Comparison of ENCODE assay signal across 18 cellular contexts in the genomic region with DNA sequence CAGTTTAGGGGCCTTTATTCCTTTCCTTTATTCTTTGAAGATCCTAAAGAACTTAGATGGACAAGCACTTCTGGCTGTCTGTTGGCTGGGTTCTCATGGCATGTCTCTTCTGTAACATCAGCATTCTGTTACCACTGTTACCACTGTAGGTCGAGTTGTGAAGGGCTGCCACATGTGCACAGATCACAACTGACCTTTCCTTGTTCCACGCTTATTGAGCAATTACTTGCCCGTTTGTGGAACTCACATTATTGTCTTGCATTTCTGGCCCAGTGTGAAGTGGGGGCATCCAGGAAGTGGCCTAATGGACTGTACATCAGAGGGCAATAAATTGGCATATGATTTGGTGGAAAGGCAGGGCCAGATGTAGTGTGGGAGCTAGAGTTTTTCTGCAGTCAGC. TPM values are rescaled to one million over a fixed set of nuclear protein-coding genes. Genes with fewer than 3 reads are reported as not detected.
DNase-seq lines count a peak whose midpoint lies in the region; ATAC-seq lines count a peak whose summit lies in the region.
"Had no signal": no experiment of that assay in that cellular context is flagged by ENCODE, and none has a peak within 500 bp of the region (broad histone marks: within the 10 kb centered on the region; RNA-seq: fewer than 3 reads in every experiment).

No MANE protein-coding gene starts in this region.

- no peak overlapping the region for H3K9ac ChIP-seq in subcutaneous abdominal adipose tissue (ENCODE audit: low read length in 5 of 5)

- no peaks in the 10 kb centered on the region for H3K27me3 Mint-ChIP-seq in activated T-helper 2 cell treated with anti-CD3 and anti-CD28 coated beads, Interferon-gamma antibody, Interleukin-2, Interleukin-4, amounts not matched to agents 10 μg/mL and 5 μg/mL and 100 μg/mL, durations not matched to agents 14 hours and 24 hours and 36 hours (ENCODE audit: low read depth)
- H3K27me3 Mint-ChIP-seq in memory B cell: no peaks in the 10 kb centered on the region
- H3K27me3 Mint-ChIP-seq: activated CD4-positive, alpha-beta T cell treated with anti-CD3 and anti-CD28 coated beads, Interleukin-2, amount 10 ng/mL, durations not matched to agents 7 days and 5 days; stimulated activated memory B cell treated with anti-CD40 and anti-IgM and Interleukin-4, amounts not matched to agents 10 μg/mL and 1 μg/mL and 100 μg/mL, for 72 hours had no signal

- H3K4me1 ChIP-seq in subcutaneous abdominal adipose tissue (ENCODE audit: control insufficient read depth in 5 of 5, insufficient read depth in 5 of 5, low read length in 5 of 5): peaks cover 6 to 24% (median 20%) of the 10 kb centered on the region in 5 donors

- H3K4me3 Mint-ChIP-seq in activated T-helper 2 cell treated with anti-CD3 and anti-CD28 coated beads, Interferon-gamma antibody, Interleukin-2, Interleukin-4, amounts not matched to agents 10 μg/mL and 5 μg/mL and 100 μg/mL, durations not matched to agents 14 hours and 24 hours and 36 hours (ENCODE audit: low read depth): no peak overlapping the region
- H3K4me3 Mint-ChIP-seq in memory B cell: no peak overlapping the region
- H3K4me3 Mint-ChIP-seq: activated CD4-positive, alpha-beta T cell treated with anti-CD3 and anti-CD28 coated beads, Interleukin-2, amount 10 ng/mL, durations not matched to agents 7 days and 5 days; stimulated activated memory B cell treated with anti-CD40 and anti-IgM and Interleukin-4, amounts not matched to agents 10 μg/mL and 1 μg/mL and 100 μg/mL, for 72 hours had no signal

- no peaks in the 10 kb centered on the region for H3K27me3 ChIP-seq in subcutaneous abdominal adipose tissue (ENCODE audit: control insufficient read depth in 5 of 5, insufficient read depth in 4 of 5, low read length in 5 of 5)
- H3K27me3 ChIP-seq: Peyer's patch had no signal

- ATAC-seq in Right ventricle myocardium superior (ENCODE audit: poor library complexity) (peak; percentile 39), left cardiac atrium (no peak), memory B cell (ENCODE audit: low read depth) (no peak), sciatic nerve (no peak)
- ATAC-seq: stimulated activated memory B cell treated with anti-CD40 and anti-IgM and Interleukin-4, amounts not matched to agents 10 μg/mL and 1 μg/mL and 100 μg/mL, for 72 hours had no signal

- H3K4me1 Mint-ChIP-seq in activated T-helper 2 cell treated with anti-CD3 and anti-CD28 coated beads, Interferon-gamma antibody, Interleukin-2, Interleukin-4, amounts not matched to agents 10 μg/mL and 5 μg/mL and 100 μg/mL, durations not matched to agents 14 hours and 24 hours and 36 hours (ENCODE audit: low read depth): peaks cover 33% of the 10 kb centered on the region
- peaks cover 8% of the 10 kb centered on the region for H3K4me1 Mint-ChIP-seq in memory B cell

- H3K4me3 ChIP-seq in subcutaneous abdominal adipose tissue (ENCODE audit: low read depth in 1 of 5, low read length in 5 of 5): no peak overlapping the region
- H3K4me3 ChIP-seq: Peyer's patch had no signal

- no peaks in the 10 kb centered on the region for H3K9me3 ChIP-seq in subcutaneous abdominal adipose tissue (ENCODE audit: control insufficient read depth in 5 of 5, low read length in 5 of 5)
- H3K9me3 ChIP-seq: Peyer's patch had no signal

- peak overlapping the region; percentile 66 for H3K27ac ChIP-seq in subcutaneous abdominal adipose tissue (ENCODE audit: low read depth, low read length)

- intact Hi-C loops in Right ventricle myocardium superior (cut with DNase I) (no loop called here), left cardiac atrium (cut with DNase I) (no loop called here), sciatic nerve (cut with DNase I) (no loop called here)
- intact Hi-C loops in activated T-helper 2 cell treated with anti-CD3 and anti-CD28 coated beads, Interferon-gamma antibody, Interleukin-2, Interleukin-4, amounts not matched to agents 10 μg/mL and 5 μg/mL and 100 μg/mL, durations not matched to agents 14 hours and 24 hours and 36 hours (cut with micrococcal nuclease): loop anchor here (5.0 kb wide), 1 partner anchor 33 kb away; no protein-coding TSS in a partner anchor

- peak overlapping the region; percentile 78 for H3K27ac Mint-ChIP-seq in activated T-helper 2 cell treated with anti-CD3 and anti-CD28 coated beads, Interferon-gamma antibody, Interleukin-2, Interleukin-4, amounts not matched to agents 10 μg/mL and 5 μg/mL and 100 μg/mL, durations not matched to agents 14 hours and 24 hours and 36 hours
- peak overlapping the region; percentile 6 for H3K27ac Mint-ChIP-seq in memory B cell
- H3K27ac Mint-ChIP-seq: stimulated activated memory B cell treated with anti-CD40 and anti-IgM and Interleukin-4, amounts not matched to agents 10 μg/mL and 1 μg/mL and 100 μg/mL, for 72 hours had no signal

- DNase-seq in Right ventricle myocardium superior (no peak), left cardiac atrium (no peak), memory B cell (ENCODE audit: low spot score in 2 of 2) (no peak), NCI-H748 (lab: John Stamatoyannopoulos, UW; ENCODE audit: unreplicated experiment) (no peak), hypothalamus (lab: John Stamatoyannopoulos, UW) (no peak), sciatic nerve (ENCODE audit: low spot score) (no peak)
- no peak for DNase-seq in activated T-helper 2 cell treated with anti-CD3 and anti-CD28 coated beads, Interferon-gamma antibody, Interleukin-2, Interleukin-4, amounts not matched to agents 10 μg/mL and 5 μg/mL and 100 μg/mL, durations not matched to agents 14 hours and 24 hours and 36 hours (ENCODE audit: low spot score)
- DNase-seq: activated CD4-positive, alpha-beta T cell treated with anti-CD3 and anti-CD28 coated beads, Interleukin-2, amount 10 ng/mL, durations not matched to agents 7 days and 5 days; activated naive CD4-positive, alpha-beta T cell treated with Interleukin-2 at 50 U/mL for 16 hours; mammary epithelial cell; NCI-H1436; NCI-H510A treated with DMSO at 0.1 percent for 48 hours; Peyer's patch; stimulated activated CD4-positive, alpha-beta T cell treated with anti-CD3 and anti-CD28 coated beads, Interleukin-4, amount 100 ng/mL, for 1 hour; T-helper 9 cell had no signal

- H3K36me3 ChIP-seq in subcutaneous abdominal adipose tissue (ENCODE audit: control insufficient read depth in 5 of 5, insufficient read depth in 5 of 5, low read length in 5 of 5): peaks cover 0 to 3% (median 0%) of the 10 kb centered on the region in 5 donors

- H3K36me3 Mint-ChIP-seq in activated T-helper 2 cell treated with anti-CD3 and anti-CD28 coated beads, Interferon-gamma antibody, Interleukin-2, Interleukin-4, amounts not matched to agents 10 μg/mL and 5 μg/mL and 100 μg/mL, durations not matched to agents 14 hours and 24 hours and 36 hours (ENCODE audit: low read depth): peaks cover 31% of the 10 kb centered on the region
- H3K36me3 Mint-ChIP-seq in memory B cell: peaks cover 17% of the 10 kb centered on the region

- H3K9me3 Mint-ChIP-seq in activated T-helper 2 cell treated with anti-CD3 and anti-CD28 coated beads, Interferon-gamma antibody, Interleukin-2, Interleukin-4, amounts not matched to agents 10 μg/mL and 5 μg/mL and 100 μg/mL, durations not matched to agents 14 hours and 24 hours and 36 hours: no peaks in the 10 kb centered on the region
- no peaks in the 10 kb centered on the region for H3K9me3 Mint-ChIP-seq in memory B cell
- H3K9me3 Mint-ChIP-seq: activated CD4-positive, alpha-beta T cell treated with anti-CD3 and anti-CD28 coated beads, Interleukin-2, amount 10 ng/mL, durations not matched to agents 7 days and 5 days; stimulated activated memory B cell treated with anti-CD40 and anti-IgM and Interleukin-4, amounts not matched to agents 10 μg/mL and 1 μg/mL and 100 μg/mL, for 72 hours had no signal

RNA-seq across cellular contexts. Expression of a gene that starts 23.7 kb away (rescaled TPM):
- 41.4 TPM for total RNA-seq in Right ventricle myocardium superior
- 10 to 100 TPM; 27.6 to 32.4 TPM for total RNA-seq in left cardiac atrium
- 47.9 and 49.2 TPM in 2 replicates for total RNA-seq in activated T-helper 2 cell treated with anti-CD3 and anti-CD28 coated beads, Interferon-gamma antibody, Interleukin-2, Interleukin-4, amounts not matched to agents 10 μg/mL and 5 μg/mL and 100 μg/mL, durations not matched to agents 14 hours and 24 hours and 36 hours
- total RNA-seq in sciatic nerve: 39.5 TPM

RNA-seq across cellular contexts. Expression of a gene that starts 27.7 kb away (rescaled TPM):
- 3.4 TPM for total RNA-seq in Right ventricle myocardium superior
- not detected for total RNA-seq in left cardiac atrium
- 0.30 and 0.46 TPM in 2 replicates for total RNA-seq in activated T-helper 2 cell treated with anti-CD3 and anti-CD28 coated beads, Interferon-gamma antibody, Interleukin-2, Interleukin-4, amounts not matched to agents 10 μg/mL and 5 μg/mL and 100 μg/mL, durations not matched to agents 14 hours and 24 hours and 36 hours
- total RNA-seq in sciatic nerve: not detected
- total RNA-seq: activated CD4-positive, alpha-beta T cell treated with anti-CD3 and anti-CD28 coated beads, Interleukin-2, amount 10 ng/mL, durations not matched to agents 7 days and 5 days; mammary epithelial cell; Peyer's patch; posterior vena cava had no signal

RNA-seq across cellular contexts. Expression of a gene that starts 42.9 kb away (rescaled TPM):
- total RNA-seq in Right ventricle myocardium superior (0.22 TPM), left cardiac atrium (1 to 10 TPM in 1 of 2 donors, not detected in 1; 1.3 TPM), sciatic nerve (not detected)
- total RNA-seq in activated T-helper 2 cell treated with anti-CD3 and anti-CD28 coated beads, Interferon-gamma antibody, Interleukin-2, Interleukin-4, amounts not matched to agents 10 μg/mL and 5 μg/mL and 100 μg/mL, durations not matched to agents 14 hours and 24 hours and 36 hours: not detected in 2 replicates
- total RNA-seq: activated CD4-positive, alpha-beta T cell treated with anti-CD3 and anti-CD28 coated beads, Interleukin-2, amount 10 ng/mL, durations not matched to agents 7 days and 5 days; Peyer's patch had no signal
